Comparison of ENCODE assay signal across 19 cellular contexts in the genomic region with DNA sequence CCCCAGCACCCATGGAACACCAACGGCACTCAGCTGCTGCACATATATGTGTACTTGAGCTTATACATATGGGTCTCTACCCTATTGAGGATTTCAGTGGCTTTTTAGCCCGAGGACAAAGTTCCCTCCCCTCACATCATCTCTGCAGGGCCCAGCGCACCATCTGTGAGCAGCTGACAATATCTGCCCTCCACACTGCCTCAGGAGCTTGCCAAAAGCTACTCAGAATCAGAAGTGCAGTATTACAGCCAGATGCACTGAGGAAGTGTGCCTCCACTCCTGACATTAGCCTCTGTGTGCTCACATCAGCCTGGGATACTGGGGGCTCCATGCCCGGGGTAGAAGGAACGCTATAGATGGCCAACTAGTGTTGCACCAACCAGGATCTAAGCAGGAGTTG.
"Had no signal": no experiment of that assay in that cellular context is flagged by ENCODE, and none has a peak within 500 bp of the region (broad histone marks: within the 10 kb centered on the region; RNA-seq: fewer than 3 reads in every experiment).

No MANE protein-coding gene starts in this region.

- DNase-seq: KBM-7, MV-4-11, NCI-H1048, NCI-H1105, NCI-H1417, NCI-H1436 treated with DMSO at 0.1 percent for 48 hours, NCI-H1694, NCI-H187 treated with DMSO at 0.1 percent for 48 hours, NCI-H2029 treated with DMSO at 0.1 percent for 48 hours, NCI-H2171 treated with DMSO at 0.1 percent for 48 hours, NCI-H345, NCI-H446 treated with DMSO at 0.1 percent for 48 hours, NCI-H510A treated with DMSO at 0.1 percent for 48 hours, NCI-H526, NCI-H82, RPMI8226, SHP77 treated with DMSO at 0.1 percent for 48 hours, SJCRH30 had no signal

- H3K9me3 ChIP-seq: SJCRH30 had no signal

- H3K27me3 ChIP-seq: SJCRH30 had no signal

- H3K27ac ChIP-seq: SJCRH30 had no signal

- H3K36me3 ChIP-seq: SJCRH30 had no signal

- H3K4me3 ChIP-seq: SJCRH30 had no signal

- H3K4me1 ChIP-seq: SJCRH30 had no signal

- ATAC-seq: SK-N-SH treated with all-trans-retinoic acid at 6 μM for 48 hours had no signal
